In genomic region chr18:79588636-79589481, GRCh38 we compare ENCODE assay signal across 12 cellular contexts.
DNase-seq lines count a peak whose midpoint lies in the region; ATAC-seq and TF ChIP-seq lines count a peak whose summit lies in the region.
"Had no signal": no experiment of that assay in that cellular context is flagged by ENCODE, and none has a peak within 500 bp of the region (broad histone marks: within the 10 kb centered on the region; RNA-seq: fewer than 3 reads in every experiment).

No MANE protein-coding gene starts in this region.

- H3K27me3 Mint-ChIP-seq in T-helper 17 cell, result peaks cover 7% of the 10 kb centered on the region

- no peaks in the 10 kb centered on the region for H3K9me3 ChIP-seq in T-helper 17 cell (ENCODE audit: control insufficient read depth, low read length, poor library complexity, severe bottlenecking)

- H3K4me1 ChIP-seq in mesendoderm (ENCODE audit: control insufficient read depth, low read depth, low read length), result no peaks in the 10 kb centered on the region

- no peak overlapping the region for H4K8ac ChIP-seq in mesendoderm (ENCODE audit: low read depth, low read length)

- ATAC-seq in T-helper 17 cell, result no peak
- ATAC-seq: HCT116 had no signal

- H3K23ac ChIP-seq in mesendoderm (ENCODE audit: low read length), result no peak overlapping the region

- H3K56ac ChIP-seq in mesendoderm (ENCODE audit: low read length), result peak overlapping the region; percentile 74

- no peak overlapping the region for H3K4me2 ChIP-seq in mesendoderm (ENCODE audit: low read length)

- H3K79me1 ChIP-seq in mesendoderm (ENCODE audit: low read length), result no peaks in the 10 kb centered on the region

- H2AK5ac ChIP-seq in mesendoderm (ENCODE audit: low read length), result no peak overlapping the region

- peak overlapping the region; percentile 16 for H2BK120ac ChIP-seq in mesendoderm (ENCODE audit: low read depth, low read length)

- peak overlapping the region; percentile 33 for H3K18ac ChIP-seq in mesendoderm (ENCODE audit: low read length)

- no peak for TF ChIP-seq CTCF in epithelial cell of esophagus (IDR thresholded peaks at IDR 0.05; ENCODE audit: insufficient read depth, low read depth, low read length, missing control alignments)

- no peaks in the 10 kb centered on the region for H3K27me3 ChIP-seq in mesendoderm (ENCODE audit: insufficient read depth, low read length, poor library complexity)

- no peak overlapping the region for H4K5ac ChIP-seq in mesendoderm (ENCODE audit: low read length)

- no peaks in the 10 kb centered on the region for H3K36me3 ChIP-seq in mesendoderm (ENCODE audit: control insufficient read depth, insufficient read depth, low read length)

- H3K79me2 ChIP-seq in mesendoderm (ENCODE audit: control insufficient read depth, insufficient read depth, low read length), result no peaks in the 10 kb centered on the region

- no peak overlapping the region for H3K4me3 Mint-ChIP-seq in T-helper 17 cell
- H3K4me3 Mint-ChIP-seq: memory B cell had no signal

- no peak overlapping the region for H3K27ac Mint-ChIP-seq in T-helper 17 cell
- H3K27ac Mint-ChIP-seq: memory B cell had no signal

- H2BK15ac ChIP-seq in mesendoderm (replicated peaks; ENCODE audit: low read depth), result no peak overlapping the region

- no peak overlapping the region for H3K27ac ChIP-seq in mesendoderm (ENCODE audit: low read depth, low read length)
- H3K27ac ChIP-seq: C4-2B had no signal

- DNase-seq in NCI-H748 (lab: John Stamatoyannopoulos, UW; ENCODE audit: unreplicated experiment), result peak; percentile 25
- DNase-seq in NCI-H748 treated with DMSO at 0.1 percent for 48 hours (lab: John Stamatoyannopoulos, UW), result no peak
- peak; percentile 16 for DNase-seq in epithelial cell of esophagus (ENCODE audit: low read depth)
- peak; percentile 39 for DNase-seq in mesendoderm
- DNase-seq in ureter (ENCODE audit: low spot score), result peak; percentile 76
- DNase-seq in epidermal melanocyte (ENCODE audit: insufficient read length, low spot score), result no peak
- DNase-seq in T-helper 17 cell, result no peak
- no peak for DNase-seq in NCI-H345 (lab: John Stamatoyannopoulos, UW)
- DNase-seq: NCI-H2029 had no signal

- peaks cover 5% of the 10 kb centered on the region for H3K4me1 Mint-ChIP-seq in T-helper 17 cell

- no CpG with 5 or more reads among the region's 38 CpGs for WGBS in mesendoderm (ENCODE audit: extremely low coverage, insufficient coverage, low lambda C conversion rate)

- no peak overlapping the region for H3K4ac ChIP-seq in mesendoderm (ENCODE audit: low read depth, low read length)

- H3K36me3 Mint-ChIP-seq in T-helper 17 cell (ENCODE audit: low read depth), result no peaks in the 10 kb centered on the region
- H3K36me3 Mint-ChIP-seq: memory B cell had no signal

- H3K9ac ChIP-seq in mesendoderm (ENCODE audit: low read length), result peak overlapping the region; percentile 3

- H3K4me3 ChIP-seq in epithelial cell of esophagus (ENCODE audit: low read length) (no peak overlapping the region), mesendoderm (ENCODE audit: low read length) (no peak overlapping the region)

- H2BK5ac ChIP-seq in mesendoderm (ENCODE audit: low read length), result no peak overlapping the region

Comparison
In these comparisons a context has a peak if more than half of its experiments do, and no peak if none do; other contexts are left out.
1. DNase-seq: peak in NCI-H748 (single experiment), epithelial cell of esophagus (single experiment), mesendoderm (single experiment) and ureter (single experiment); none in NCI-H748 treated with DMSO at 0.1 percent for 48 hours (single experiment), epidermal melanocyte (single experiment), T-helper 17 cell (0 of 3) and NCI-H345 (single experiment).